15 cellular contexts compared by ENCODE assay signal in genomic region chr9:136407911-136408310, GRCh38. TPM values are rescaled to one million over a fixed set of nuclear protein-coding genes. Genes with fewer than 3 reads are reported as not detected.
A peak's percentile ranks its signal among the peaks of the same experiment; 100 is the strongest.
DNase-seq lines count a peak whose midpoint lies in the region; ATAC-seq and TF ChIP-seq lines count a peak whose summit lies in the region.
"Had no signal": no experiment of that assay in that cellular context is flagged by ENCODE, and none has a peak within 500 bp of the region (broad histone marks: within the 10 kb centered on the region; RNA-seq: fewer than 3 reads in every experiment).

No MANE protein-coding gene starts in this region.

- H3K4me1 Mint-ChIP-seq in WTC11 (peaks cover 27% of the 10 kb centered on the region), immature natural killer cell (peaks cover 48 to 51% of the 10 kb centered on the region in 2 donors)

- H3K27me3 Mint-ChIP-seq in WTC11 (ENCODE audit: low read depth) (no peaks in the 10 kb centered on the region), immature natural killer cell (ENCODE audit: low read depth in 3 of 3) (peaks cover 3 to 14% (median 9%) of the 10 kb centered on the region in 3 donors)

- peaks cover 47 to 60% (median 53%) of the 10 kb centered on the region in 11 experiments for H3K36me3 ChIP-seq in BLaER1 treated with 17β-estradiol and CSF1 and Interleukin-3, amounts not matched to agents 10 nM and 100 nM
- H3K36me3 ChIP-seq in DOHH2 (ENCODE audit: control insufficient read depth, low read length), result peaks cover 78% of the 10 kb centered on the region
- H3K36me3 ChIP-seq: prostate gland had no signal

- no peaks in the 10 kb centered on the region for H3K9me3 ChIP-seq in BLaER1 treated with 17β-estradiol and CSF1 and Interleukin-3, amounts not matched to agents 10 nM and 100 nM (replicated peaks in 1 of 11)
- H3K9me3 ChIP-seq in DOHH2 (ENCODE audit: control insufficient read depth, insufficient read depth, low read length), result no peaks in the 10 kb centered on the region
- H3K9me3 ChIP-seq: lower lobe of right lung, prostate gland, tibial artery had no signal

- peaks cover 28 to 60% (median 44%) of the 10 kb centered on the region in 11 experiments; a peak in 21 of 22 replicates for H4K20me1 ChIP-seq in BLaER1 treated with 17β-estradiol and CSF1 and Interleukin-3, amounts not matched to agents 10 nM and 100 nM
- H4K20me1 ChIP-seq in DOHH2 (ENCODE audit: control insufficient read depth, insufficient read depth, low read depth, low read length), result peaks cover 14% of the 10 kb centered on the region

- POLR2A ChIA-PET in WTC11 (lab: Charles Lee), result interaction anchor here (1.1 kb wide), 1 partner anchor 219 kb away, joined by 3 read pairs; no protein-coding TSS in a partner anchor

- H3K9ac ChIP-seq in BLaER1 treated with 17β-estradiol and CSF1 and Interleukin-3, amounts not matched to agents 10 nM and 100 nM, result peak overlapping the region in 2 of 11 experiments; percentile 4 to 14; a peak in 1 of 22 replicates

- no peak for TF ChIP-seq CTCF in DOHH2 (IDR thresholded peaks at IDR 0.05; ENCODE audit: low read depth, low read length, poor library complexity, severe bottlenecking)
- no peak for TF ChIP-seq CTCF in WTC11 (IDR thresholded peaks at IDR 0.05)
- TF ChIP-seq CTCF in coronary artery (IDR thresholded peaks at IDR 0.05), result no peak

- peak overlapping the region in 6 of 11 experiments; percentile 8 to 99 (median 25); a peak in 9 of 22 replicates for H3K4me2 ChIP-seq in BLaER1 treated with 17β-estradiol and CSF1 and Interleukin-3, amounts not matched to agents 10 nM and 100 nM
- peak overlapping the region; percentile 100; the same call in 1 of the 2 replicates for H3K4me2 ChIP-seq in DOHH2 (ENCODE audit: low read length)

- H3K27ac Mint-ChIP-seq in WTC11, result peak overlapping the region; percentile 46; the same call in 1 of the 2 replicates
- H3K27ac Mint-ChIP-seq in immature natural killer cell, result peak overlapping the region in 1 of 6 donors; percentile 22

- no peaks in the 10 kb centered on the region for H3K27me3 ChIP-seq in BLaER1 treated with 17β-estradiol and CSF1 and Interleukin-3, amounts not matched to agents 10 nM and 100 nM
- H3K27me3 ChIP-seq in DOHH2 (ENCODE audit: control insufficient read depth, low read length), result no peaks in the 10 kb centered on the region
- H3K27me3 ChIP-seq: tibial artery had no signal

- DNase-seq in WTC11 (ENCODE audit: low spot score) (no peak), immature natural killer cell (no peak), coronary artery (ENCODE audit: low spot score) (no peak)
- DNase-seq: activated CD8-positive, alpha-beta memory T cell treated with anti-CD3 and anti-CD28 coated beads, Interleukin-2, amount 50 U/mL, for 48 hours; central memory CD4-positive, alpha-beta T cell; effector memory CD4-positive, alpha-beta T cell; HCEC 1CT; lower lobe of right lung; NK-92 treated with Interleukin-12 subunit alpha and Interleukin-12 subunit beta, amount 100 ng/mL, for 24 hours; tibial artery had no signal

- CTCF ChIA-PET in WTC11 (lab: Charles Lee), result interaction anchor here (1.2 to 2.4 kb wide), 2 partner anchors 7 to 17 kb away, joined by 3 to 11 read pairs; no protein-coding TSS in a partner anchor

- no peak overlapping the region for H3K27ac ChIP-seq in BLaER1 treated with 17β-estradiol and CSF1 and Interleukin-3, amounts not matched to agents 10 nM and 100 nM
- H3K27ac ChIP-seq in DOHH2 (ENCODE audit: low read depth, low read length), result no peak overlapping the region
- H3K27ac ChIP-seq in coronary artery, result no peak overlapping the region
- H3K27ac ChIP-seq: lower lobe of right lung, prostate gland, tibial artery had no signal

- H3K9me3 Mint-ChIP-seq in WTC11 (no peaks in the 10 kb centered on the region), immature natural killer cell (no peaks in the 10 kb centered on the region)

- ATAC-seq in WTC11 (no peak), GM21390 (IDR thresholded peaks at IDR 0.05; ENCODE audit: unreplicated experiment) (no peak), GM21528 (IDR thresholded peaks at IDR 0.05; ENCODE audit: low FRiP score, unreplicated experiment) (no peak)
- ATAC-seq: lower lobe of right lung had no signal

- H3K36me3 Mint-ChIP-seq in WTC11 (peaks cover 64% of the 10 kb centered on the region), immature natural killer cell (peaks cover 0 to 11% (median 3%) of the 10 kb centered on the region in 3 donors)

- H3F3A ChIP-seq in DOHH2 (ENCODE audit: control insufficient read depth, insufficient read depth), result no peaks in the 10 kb centered on the region

- H3K79me2 ChIP-seq in DOHH2 (ENCODE audit: control insufficient read depth, low read length), result peaks cover 57% of the 10 kb centered on the region

- peaks cover 62 to 78% (median 70%) of the 10 kb centered on the region in 10 experiments for H3K4me1 ChIP-seq in BLaER1 treated with 17β-estradiol and CSF1 and Interleukin-3, amounts not matched to agents 10 nM and 100 nM
- H3K4me1 ChIP-seq in DOHH2 (ENCODE audit: control insufficient read depth, low read length), result peaks cover 40% of the 10 kb centered on the region

- H3K4me3 Mint-ChIP-seq in WTC11, result peak overlapping the region; percentile 24; the same call in 1 of the 2 replicates
- H3K4me3 Mint-ChIP-seq in immature natural killer cell, result peak overlapping the region in 3 of 5 donors; percentile 7 to 48 (median 44)

- no peak overlapping the region for H3K4me3 ChIP-seq in BLaER1 treated with 17β-estradiol and CSF1 and Interleukin-3, amounts not matched to agents 10 nM and 100 nM
- H3K4me3 ChIP-seq in DOHH2 (ENCODE audit: low read length) (no peak overlapping the region), coronary artery (no peak overlapping the region)
- H3K4me3 ChIP-seq: lower lobe of right lung, prostate gland, tibial artery had no signal

- H3K9me2 ChIP-seq in DOHH2 (replicated peaks; ENCODE audit: control insufficient read depth, low read length), result no peaks in the 10 kb centered on the region

TF ChIP-seq in WTC11, 78 proteins besides CTCF, POLR2A, EP300 and RAD21 (continues in another document):
- TF ChIP-seq, protein P1, sequence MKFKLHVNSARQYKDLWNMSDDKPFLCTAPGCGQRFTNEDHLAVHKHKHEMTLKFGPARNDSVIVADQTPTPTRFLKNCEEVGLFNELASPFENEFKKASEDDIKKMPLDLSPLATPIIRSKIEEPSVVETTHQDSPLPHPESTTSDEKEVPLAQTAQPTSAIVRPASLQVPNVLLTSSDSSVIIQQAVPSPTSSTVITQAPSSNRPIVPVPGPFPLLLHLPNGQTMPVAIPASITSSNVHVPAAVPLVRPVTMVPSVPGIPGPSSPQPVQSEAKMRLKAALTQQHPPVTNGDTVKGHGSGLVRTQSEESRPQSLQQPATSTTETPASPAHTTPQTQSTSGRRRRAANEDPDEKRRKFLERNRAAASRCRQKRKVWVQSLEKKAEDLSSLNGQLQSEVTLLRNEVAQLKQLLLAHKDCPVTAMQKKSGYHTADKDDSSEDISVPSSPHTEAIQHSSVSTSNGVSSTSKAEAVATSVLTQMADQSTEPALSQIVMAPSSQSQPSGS (CRISPR knock-in tag; IDR thresholded peaks at IDR 0.05; ENCODE audit: borderline replicate concordance, low read depth), result no peak
- no peak for TF ChIP-seq TCF7 (CRISPR knock-in tag; IDR thresholded peaks at IDR 0.05; ENCODE audit: low read depth)
- TF ChIP-seq, protein P2, sequence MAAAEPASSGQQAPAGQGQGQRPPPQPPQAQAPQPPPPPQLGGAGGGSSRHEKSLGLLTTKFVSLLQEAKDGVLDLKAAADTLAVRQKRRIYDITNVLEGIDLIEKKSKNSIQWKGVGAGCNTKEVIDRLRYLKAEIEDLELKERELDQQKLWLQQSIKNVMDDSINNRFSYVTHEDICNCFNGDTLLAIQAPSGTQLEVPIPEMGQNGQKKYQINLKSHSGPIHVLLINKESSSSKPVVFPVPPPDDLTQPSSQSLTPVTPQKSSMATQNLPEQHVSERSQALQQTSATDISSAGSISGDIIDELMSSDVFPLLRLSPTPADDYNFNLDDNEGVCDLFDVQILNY (CRISPR knock-in tag; IDR thresholded peaks at IDR 0.05), result no peak
- TF ChIP-seq, protein P3, sequence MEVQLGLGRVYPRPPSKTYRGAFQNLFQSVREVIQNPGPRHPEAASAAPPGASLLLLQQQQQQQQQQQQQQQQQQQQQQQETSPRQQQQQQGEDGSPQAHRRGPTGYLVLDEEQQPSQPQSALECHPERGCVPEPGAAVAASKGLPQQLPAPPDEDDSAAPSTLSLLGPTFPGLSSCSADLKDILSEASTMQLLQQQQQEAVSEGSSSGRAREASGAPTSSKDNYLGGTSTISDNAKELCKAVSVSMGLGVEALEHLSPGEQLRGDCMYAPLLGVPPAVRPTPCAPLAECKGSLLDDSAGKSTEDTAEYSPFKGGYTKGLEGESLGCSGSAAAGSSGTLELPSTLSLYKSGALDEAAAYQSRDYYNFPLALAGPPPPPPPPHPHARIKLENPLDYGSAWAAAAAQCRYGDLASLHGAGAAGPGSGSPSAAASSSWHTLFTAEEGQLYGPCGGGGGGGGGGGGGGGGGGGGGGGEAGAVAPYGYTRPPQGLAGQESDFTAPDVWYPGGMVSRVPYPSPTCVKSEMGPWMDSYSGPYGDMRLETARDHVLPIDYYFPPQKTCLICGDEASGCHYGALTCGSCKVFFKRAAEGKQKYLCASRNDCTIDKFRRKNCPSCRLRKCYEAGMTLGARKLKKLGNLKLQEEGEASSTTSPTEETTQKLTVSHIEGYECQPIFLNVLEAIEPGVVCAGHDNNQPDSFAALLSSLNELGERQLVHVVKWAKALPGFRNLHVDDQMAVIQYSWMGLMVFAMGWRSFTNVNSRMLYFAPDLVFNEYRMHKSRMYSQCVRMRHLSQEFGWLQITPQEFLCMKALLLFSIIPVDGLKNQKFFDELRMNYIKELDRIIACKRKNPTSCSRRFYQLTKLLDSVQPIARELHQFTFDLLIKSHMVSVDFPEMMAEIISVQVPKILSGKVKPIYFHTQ (CRISPR knock-in tag; IDR thresholded peaks at IDR 0.05), result no peak
- no peak for TF ChIP-seq ESRRA (CRISPR knock-in tag; IDR thresholded peaks at IDR 0.05; ENCODE audit: borderline replicate concordance)
- TF ChIP-seq MAX (CRISPR knock-in tag; IDR thresholded peaks at IDR 0.05), result no peak

RNA-seq across cellular contexts. Expression of gene ENTR1, which starts 2.5 kb away (rescaled TPM):
- 102 to 140 TPM (median 103 TPM) in 3 replicates for total RNA-seq in WTC11 (2021)
- 10 to 100 TPM in 1 of 3 donors, 1 to 10 TPM in 2; 5.7 to 11.5 (median 6.2) TPM for polyA plus RNA-seq in immature natural killer cell

RNA-seq across cellular contexts. Expression of gene PMPCA, which starts 2.5 kb away (rescaled TPM):
- 77.0 to 103 TPM (median 79.2 TPM) in 3 replicates for total RNA-seq in WTC11 (2021)
- 10 to 100 TPM; 34.5 to 43.5 (median 42.6) TPM for polyA plus RNA-seq in immature natural killer cell

RNA-seq across cellular contexts. Expression of gene SNAPC4, which starts 7.9 kb away (rescaled TPM):
- 18.9 to 22.8 TPM (median 20.0 TPM) in 3 replicates for total RNA-seq in WTC11 (2021)
- polyA plus RNA-seq in immature natural killer cell, result 1 to 10 TPM in 2 of 3 donors, under 1 TPM in 1; 0.40 to 2.0 (median 1.0) TPM

RNA-seq across cellular contexts. Expression of gene INPP5E, which starts 31.7 kb away (rescaled TPM):
- total RNA-seq in WTC11 (2021), result 23.6 to 25.5 TPM (median 24.0 TPM) in 3 replicates
- polyA plus RNA-seq in immature natural killer cell, result 1 to 10 TPM in 1 of 3 donors, under 1 TPM in 2; 0.85 to 4.4 (median 0.96) TPM

RNA-seq across cellular contexts. Expression of gene CARD9, which starts 34.4 kb away (rescaled TPM):
- 0.76 to 0.96 TPM (median 0.96 TPM) in 3 replicates for total RNA-seq in WTC11 (2021)
- under 1 TPM in 2 of 3 donors, not detected in 1; 0.28 to 0.56 TPM for polyA plus RNA-seq in immature natural killer cell
